Comparison of ENCODE assay signal across 9 cellular contexts in the genomic region with DNA sequence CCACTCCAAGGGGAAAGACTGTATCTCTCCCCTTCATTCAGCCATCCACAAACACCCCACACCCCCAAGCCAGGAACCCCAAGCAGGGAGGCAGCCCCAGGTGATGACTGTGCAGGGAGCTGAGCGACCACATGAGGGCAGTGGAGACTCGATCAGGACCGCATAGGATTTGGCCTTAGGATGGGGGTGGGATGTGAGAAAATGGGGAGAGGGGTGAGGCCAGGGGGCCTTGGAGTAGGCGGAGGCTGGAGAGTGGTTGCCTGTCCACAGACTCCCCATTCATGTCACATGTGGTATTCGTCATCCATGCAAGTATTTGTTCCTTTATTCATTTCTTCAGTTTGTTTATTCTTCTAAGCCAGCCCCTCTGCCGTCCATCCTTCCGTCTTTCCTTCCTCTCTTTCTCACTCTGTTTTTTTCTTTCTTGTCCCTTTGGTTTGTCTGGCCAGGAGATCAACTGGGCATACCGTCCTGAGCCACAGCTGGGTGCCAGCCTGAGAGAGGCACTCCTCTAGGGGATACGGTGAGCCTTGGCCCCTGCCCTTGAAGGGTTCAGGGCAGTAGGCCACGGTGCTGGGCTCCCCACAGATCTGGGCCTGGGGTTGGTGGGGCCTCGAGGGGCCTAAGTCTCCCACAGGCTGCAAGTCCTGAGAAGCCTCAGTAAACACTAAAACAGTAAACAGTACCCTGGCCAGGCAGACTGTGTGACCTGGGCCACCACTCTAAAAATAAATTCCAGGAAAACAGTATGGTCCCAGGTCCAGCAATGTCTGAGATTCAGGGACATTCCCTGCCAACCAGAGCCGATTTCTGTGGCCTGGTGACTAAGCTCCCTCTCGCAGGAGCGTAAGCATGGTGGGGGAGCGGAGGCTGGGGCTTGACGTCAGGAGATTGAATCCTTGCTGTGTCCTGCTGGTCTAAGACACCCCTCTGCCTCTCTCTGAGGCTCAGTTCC. TPM values are rescaled to one million over a fixed set of nuclear protein-coding genes. Genes with fewer than 3 reads are reported as not detected.
DNase-seq lines count a peak whose midpoint lies in the region; ATAC-seq, FAIRE-seq and TF ChIP-seq lines count a peak whose summit lies in the region.
"Had no signal": no experiment of that assay in that cellular context is flagged by ENCODE, and none has a peak within 500 bp of the region (broad histone marks: within the 10 kb centered on the region; RNA-seq: fewer than 3 reads in every experiment).

No MANE protein-coding gene starts in this region.

- POLR2A ChIA-PET in Caco-2 (lab: Charles Lee), result interaction anchor here (0.5 to 1.3 kb wide), 5 partner anchors 52 to 264 kb away, joined by 3 to 6 read pairs (median 3); no protein-coding TSS in a partner anchor
- POLR2A ChIA-PET in HEK293T (lab: Yijun Ruan, JAX), result interaction anchor here (1.1 to 1.5 kb wide), 3 partner anchors 16 to 38 kb away, joined by 3 to 4 read pairs (median 3); no protein-coding TSS in a partner anchor

- peak overlapping the region; percentile 92 for H3K27ac Mint-ChIP-seq in Caco-2 (ENCODE audit: unreplicated experiment)
- H3K27ac Mint-ChIP-seq: T-helper 1 cell treated with Interleukin-12 subunit alpha and Interleukin-12 subunit beta and Interleukin-4 antibody, amounts not matched to agents 30 μg/mL and 1 μg/mL, for 36 hours had no signal

- CTCF ChIA-PET in Caco-2 (lab: Charles Lee), result interaction anchor here (0.6 to 3.3 kb wide), 16 partner anchors 11 to 373 kb away, joined by 3 to 16 read pairs (median 4); partner anchors contain the start of genes KDM2A, PC and SYT12
- CTCF ChIA-PET in HEK293T (lab: Yijun Ruan, JAX), result interaction anchor here (0.6 to 1.3 kb wide), 7 partner anchors 10 to 208 kb away, joined by 3 to 9 read pairs (median 4); no protein-coding TSS in a partner anchor

- in situ Hi-C loops in astrocyte of the cerebellum (cut with HindIII; ENCODE audit: low sequenced_read_pairs), result no loop called here

- peak overlapping the region in 1 of 2 donors; percentile 33 for H3K27ac ChIP-seq in small intestine (ENCODE audit: low read depth in 1 of 2, low read length in 1 of 2)

- no peak for FAIRE-seq in small intestine (lab: Jason Lieb, UNC)

- H3K9me3 ChIP-seq in Caco-2 (no peaks in the 10 kb centered on the region), small intestine (ENCODE audit: control insufficient read depth, low read depth) (no peaks in the 10 kb centered on the region)

- no peaks in the 10 kb centered on the region for H3K9me3 Mint-ChIP-seq in Caco-2 (ENCODE audit: unreplicated experiment)
- H3K9me3 Mint-ChIP-seq: T-helper 1 cell treated with Interleukin-12 subunit alpha and Interleukin-12 subunit beta and Interleukin-4 antibody, amounts not matched to agents 30 μg/mL and 1 μg/mL, for 36 hours had no signal

- H3K36me3 Mint-ChIP-seq in Caco-2 (ENCODE audit: insufficient read depth, unreplicated experiment), result no peaks in the 10 kb centered on the region

- H3K27me3 ChIP-seq in Caco-2 (replicated peaks; ENCODE audit: control insufficient read depth, insufficient read depth, low read length) (no peaks in the 10 kb centered on the region), small intestine (ENCODE audit: control insufficient read depth in 2 of 2, insufficient read depth in 2 of 2, low read length in 2 of 2) (no peaks in the 10 kb centered on the region)

- no peak overlapping the region for H3K4me3 Mint-ChIP-seq in Caco-2 (ENCODE audit: unreplicated experiment)
- H3K4me3 Mint-ChIP-seq: T-helper 1 cell treated with Interleukin-12 subunit alpha and Interleukin-12 subunit beta and Interleukin-4 antibody, amounts not matched to agents 30 μg/mL and 1 μg/mL, for 36 hours had no signal

- H3K4me1 ChIP-seq in Caco-2 (peaks cover 40% of the 10 kb centered on the region), small intestine (ENCODE audit: control insufficient read depth in 2 of 2, insufficient read depth in 1 of 2, low read depth in 1 of 2, low read length in 1 of 2) (peaks cover 7 to 8% of the 10 kb centered on the region in 2 donors)

- ATAC-seq in GM19463 (IDR thresholded peaks at IDR 0.05; ENCODE audit: unreplicated experiment) (no peak), GM21526 (IDR thresholded peaks at IDR 0.05; ENCODE audit: low FRiP score, unreplicated experiment) (no peak)

- H3K36me3 ChIP-seq in Caco-2 (ENCODE audit: control insufficient read depth, insufficient read depth, low read length) (no peaks in the 10 kb centered on the region), small intestine (ENCODE audit: control insufficient read depth in 2 of 2, insufficient read depth in 2 of 2, low read length in 2 of 2) (no peaks in the 10 kb centered on the region)

- peak; percentile 96 to 99 for TF ChIP-seq CTCF in Caco-2 (IDR thresholded peaks at IDR 0.05; ENCODE audit: insufficient read depth in 1 of 2, low read depth in 1 of 2, low read length in 1 of 2, severe bottlenecking in 1 of 2, unreplicated experiment in 1 of 2)
- peak; percentile 90 for TF ChIP-seq CTCF in astrocyte of the cerebellum (IDR thresholded peaks at IDR 0.05; ENCODE audit: low read depth, low read length, missing control alignments)

- peaks cover 26% of the 10 kb centered on the region for H3K4me1 Mint-ChIP-seq in Caco-2 (ENCODE audit: low read depth, unreplicated experiment)

- H3K4me3 ChIP-seq in Caco-2 (ENCODE audit: low read depth, low read length) (no peak overlapping the region), astrocyte of the cerebellum (ENCODE audit: low read depth, low read length) (no peak overlapping the region), small intestine (ENCODE audit: low read depth in 1 of 2, low read length in 2 of 2) (no peak overlapping the region)

- intact Hi-C loops in Caco-2 (cut with micrococcal nuclease; ENCODE audit: unreplicated experiment), result loop anchor here (1.0 to 2.0 kb wide), 3 partner anchors 17 to 185 kb away; no protein-coding TSS in a partner anchor

- H3K27me3 Mint-ChIP-seq in Caco-2 (ENCODE audit: insufficient read depth, unreplicated experiment), result no peaks in the 10 kb centered on the region

- 27 to 41% (median 37%) methylated on average over 16 of the region's 16 CpGs for WGBS in small intestine, 3 donors

- DNase-seq in Caco-2 (peak; percentile 83 to 85), HEK293T (ENCODE audit: extremely low spot score) (peak; percentile 76), RPMI8226 (peak; percentile 55), astrocyte of the cerebellum (ENCODE audit: low read depth) (peak; percentile 78), hypothalamus (lab: John Stamatoyannopoulos, UW) (peak in 27 of 51 donors; percentile 3 to 50 (median 28)), small intestine (peak; percentile 68)

- BruUV-seq in Caco-2 (replicated peaks; lab: Mats Ljungman, UMichigan), result no TSS peak

TF ChIP-seq in HEK293T, 16 proteins besides CTCF, POLR2A, EP300 and RAD21:
- TF ChIP-seq FOXK2 (IDR thresholded peaks at IDR 0.05), result no peak
- no peak for TF ChIP-seq TARDBP (IDR thresholded peaks at IDR 0.05)
- no peak for TF ChIP-seq ZNF384 (IDR thresholded peaks at IDR 0.05)
- no peak for TF ChIP-seq FOXM1 (IDR thresholded peaks at IDR 0.05; ENCODE audit: borderline replicate concordance)
- no peak for TF ChIP-seq SP1 (IDR thresholded peaks at IDR 0.05)
- TF ChIP-seq PKNOX1 (IDR thresholded peaks at IDR 0.05), result no peak
- TF ChIP-seq ELF4 (IDR thresholded peaks at IDR 0.05), result no peak
- no peak for TF ChIP-seq LEF1 (IDR thresholded peaks at IDR 0.05; ENCODE audit: borderline replicate concordance)
- no peak for TF ChIP-seq HDGF (IDR thresholded peaks at IDR 0.05; ENCODE audit: borderline replicate concordance)
- TF ChIP-seq L3MBTL2 (conservative IDR thresholded peaks at IDR 0.05), result no peak
- TF ChIP-seq ARNT (IDR thresholded peaks at IDR 0.05), result no peak
- no peak for TF ChIP-seq BHLHE40 (IDR thresholded peaks at IDR 0.05; ENCODE audit: borderline replicate concordance)
- no peak for TF ChIP-seq SUZ12 (IDR thresholded peaks at IDR 0.05)
- no peak for TF ChIP-seq FOXA1 (IDR thresholded peaks at IDR 0.05)
- TF ChIP-seq CTBP1 (IDR thresholded peaks at IDR 0.05; ENCODE audit: borderline replicate concordance), result no peak
- no peak for TF ChIP-seq NFRKB (IDR thresholded peaks at IDR 0.05)

RNA-seq across cellular contexts. Expression of gene RHOD, which starts 2.5 kb away (rescaled TPM):
- 14.2 and 17.1 TPM in 2 replicates for total RNA-seq in Caco-2 (2022)
- polyA plus RNA-seq in small intestine, result 10 to 100 TPM; 10.2 to 36.5 (median 35.9) TPM

RNA-seq across cellular contexts. Expression of gene SYT12, which starts 31.2 kb away (rescaled TPM):
- 0.23 and 0.82 TPM in 2 replicates for total RNA-seq in Caco-2 (2022)
- polyA plus RNA-seq in small intestine, result 1 to 10 TPM in 1 of 3 donors, under 1 TPM in 2; 0.22 to 3.1 (median 0.27) TPM

Comparison
In these comparisons a context has a peak if more than half of its experiments do, and no peak if none do; other contexts are left out.
1. DNase-seq: peak in every context shown above with its lines; median percentile 84 in Caco-2; 78 in astrocyte of the cerebellum; 76 in HEK293T; 68 in small intestine; 55 in RPMI8226; 28 in hypothalamus.